29 cellular contexts compared by ENCODE assay signal in genomic region chr5:43638556-43638955, GRCh38.
DNase-seq lines count a peak whose midpoint lies in the region; ATAC-seq, FAIRE-seq and TF ChIP-seq lines count a peak whose summit lies in the region.
"Had no signal": no experiment of that assay in that cellular context is flagged by ENCODE, and none has a peak within 500 bp of the region (broad histone marks: within the 10 kb centered on the region; RNA-seq: fewer than 3 reads in every experiment).

No MANE protein-coding gene starts in this region.

- peak; percentile 64 for FAIRE-seq in RCC 7860 (lab: Jason Lieb, UNC)
- FAIRE-seq: islet of Langerhans had no signal

- no peak for TF ChIP-seq CTCF in fibroblast of pulmonary artery (IDR thresholded peaks at IDR 0.05; ENCODE audit: low read length, missing control alignments)

- peak; percentile 16 for ATAC-seq in GM18511 (IDR thresholded peaks at IDR 0.05; ENCODE audit: unreplicated experiment)
- ATAC-seq in HG02798 (IDR thresholded peaks at IDR 0.05; ENCODE audit: poor library complexity, unreplicated experiment), result no peak
- ATAC-seq: activated CD8-positive, alpha-beta T cell treated with anti-CD3 and anti-CD28 coated beads for 36 hours; HCT116; natural killer cell had no signal

- peaks cover 0 to 12% (median 0%) of the 10 kb centered on the region in 5 donors for H3K36me3 ChIP-seq in subcutaneous abdominal adipose tissue (ENCODE audit: control insufficient read depth in 5 of 5, insufficient read depth in 5 of 5, low read length in 5 of 5)
- H3K36me3 ChIP-seq: prostate gland had no signal

- peaks cover 7 to 66% (median 48%) of the 10 kb centered on the region in 5 donors for H3K4me1 ChIP-seq in subcutaneous abdominal adipose tissue (ENCODE audit: control insufficient read depth in 5 of 5, insufficient read depth in 5 of 5, low read length in 5 of 5)
- H3K4me1 ChIP-seq: Peyer's patch, prostate gland had no signal

- DNase-seq in RCC 7860 (ENCODE audit: low spot score) (no peak), fibroblast of pulmonary artery (ENCODE audit: low read depth) (peak; percentile 36), caudate nucleus (lab: John Stamatoyannopoulos, UW) (no peak), SKM-1 treated with dmso at 0.1 percent for 144 hours (lab: John Stamatoyannopoulos, UW; ENCODE audit: unreplicated experiment) (no peak)
- DNase-seq: activated CD4-positive, alpha-beta T cell treated with anti-CD3 and anti-CD28 coated beads for 1 hour; activated CD8-positive, alpha-beta memory T cell treated with anti-CD3 and anti-CD28 coated beads, Interleukin-2, amount 50 U/mL, for 48 hours; activated CD8-positive, alpha-beta T cell treated with anti-CD3 and anti-CD28 coated beads for 36 hours; activated naive CD4-positive, alpha-beta T cell treated with anti-CD3 and anti-CD28 coated beads, Interleukin-2, amount 10 ng/mL, durations not matched to agents 7 days and 5 days; amniotic stem cell; C1 segment of cervical spinal cord; DMS153; KG1; natural killer cell; NCI-H1417 treated with DMSO at 0.1 percent for 48 hours; NCI-H446; NCI-H748 treated with DMSO at 0.1 percent for 48 hours; nucleus accumbens; Peyer's patch; SHP77 treated with DMSO at 0.1 percent for 48 hours; stimulated activated CD4-positive, alpha-beta T cell treated with anti-CD3 and anti-CD28 coated beads, Interleukin-15, amount 100 ng/mL, for 24 hours; stimulated activated CD4-positive, alpha-beta T cell treated with anti-CD3 and anti-CD28 coated beads, Interleukin-4, amount 100 ng/mL, for 4 hours; substantia nigra; upper lobe of left lung had no signal

- H3K27ac ChIP-seq in subcutaneous abdominal adipose tissue (ENCODE audit: low read depth, low read length) (peak overlapping the region; percentile 87), caudate nucleus (ENCODE audit: low read depth, low read length) (no peak overlapping the region)
- H3K27ac ChIP-seq: Peyer's patch, prostate gland, upper lobe of left lung had no signal

- H3K4me3 ChIP-seq in fibroblast of pulmonary artery (replicated peaks; ENCODE audit: low read depth, low read length) (no peak overlapping the region), subcutaneous abdominal adipose tissue (ENCODE audit: low read depth in 1 of 5, low read length in 5 of 5) (no peak overlapping the region)
- H3K4me3 ChIP-seq: Peyer's patch, prostate gland, upper lobe of left lung had no signal

- no peaks in the 10 kb centered on the region for H3K27me3 ChIP-seq in subcutaneous abdominal adipose tissue (ENCODE audit: control insufficient read depth in 5 of 5, insufficient read depth in 4 of 5, low read length in 5 of 5)
- H3K27me3 ChIP-seq: Peyer's patch, upper lobe of left lung had no signal

- H3K9ac ChIP-seq in subcutaneous abdominal adipose tissue (ENCODE audit: low read length in 5 of 5), result peak overlapping the region in 2 of 5 donors; percentile 44 to 53

- no peaks in the 10 kb centered on the region for H3K9me3 ChIP-seq in subcutaneous abdominal adipose tissue (ENCODE audit: control insufficient read depth in 5 of 5, low read length in 5 of 5)
- H3K9me3 ChIP-seq: Peyer's patch, prostate gland, upper lobe of left lung had no signal
